15 cellular contexts compared by ENCODE assay signal in genomic region chrX:129783176-129783776, GRCh38. TPM values are rescaled to one million over a fixed set of nuclear protein-coding genes. Genes with fewer than 3 reads are reported as not detected.
DNase-seq lines count a peak whose midpoint lies in the region; ATAC-seq and TF ChIP-seq lines count a peak whose summit lies in the region.
"Had no signal": no experiment of that assay in that cellular context is flagged by ENCODE, and none has a peak within 500 bp of the region (broad histone marks: within the 10 kb centered on the region; RNA-seq: fewer than 3 reads in every experiment).

No MANE protein-coding gene starts in this region.

- peaks cover 54% of the 10 kb centered on the region for H3K4me1 Mint-ChIP-seq in activated CD8-positive, alpha-beta memory T cell treated with anti-CD3 and anti-CD28 coated beads, Interleukin-2, amount 10 ng/mL, durations not matched to agents 7 days and 5 days
- H3K4me1 Mint-ChIP-seq in activated naive CD8-positive, alpha-beta T cell treated with anti-CD3 and anti-CD28 coated beads, Interleukin-2, amount 50 U/mL, for 24 hours, result peaks cover 60% of the 10 kb centered on the region

- no peaks in the 10 kb centered on the region for H3K27me3 Mint-ChIP-seq in activated CD8-positive, alpha-beta memory T cell treated with anti-CD3 and anti-CD28 coated beads, Interleukin-2, amount 10 ng/mL, durations not matched to agents 7 days and 5 days
- H3K27me3 Mint-ChIP-seq in activated naive CD8-positive, alpha-beta T cell treated with anti-CD3 and anti-CD28 coated beads, Interleukin-2, amount 50 U/mL, for 24 hours, result no peaks in the 10 kb centered on the region

- peaks cover 3% of the 10 kb centered on the region; the same call in 1 of the 2 replicates for H3F3A ChIP-seq in Loucy (ENCODE audit: low read depth)

- no peak for ATAC-seq in activated CD8-positive, alpha-beta memory T cell treated with anti-CD3 and anti-CD28 coated beads, Interleukin-2, amount 10 ng/mL, durations not matched to agents 7 days and 5 days
- ATAC-seq in activated naive CD8-positive, alpha-beta T cell treated with anti-CD3 and anti-CD28 coated beads, Interleukin-2, amount 50 U/mL, for 24 hours, result no peak
- ATAC-seq: left ventricle myocardium superior had no signal

- in situ Hi-C loops in GM13977 (cut with MboI; ENCODE audit: low pct_unique_long_range_greater_than_20kb, low sequenced_read_pairs, unreplicated experiment), result no loop called here

- WGBS in spleen, 5 donors, result 62 to 74% (median 69%) methylated on average over 4 to 13 of the region's 13 CpGs

- peak overlapping the region; percentile 78 for H3K4me3 Mint-ChIP-seq in activated CD8-positive, alpha-beta memory T cell treated with anti-CD3 and anti-CD28 coated beads, Interleukin-2, amount 10 ng/mL, durations not matched to agents 7 days and 5 days
- peak overlapping the region; percentile 93 for H3K4me3 Mint-ChIP-seq in activated naive CD8-positive, alpha-beta T cell treated with anti-CD3 and anti-CD28 coated beads, Interleukin-2, amount 50 U/mL, for 24 hours

- H3K4me2 ChIP-seq in Loucy (ENCODE audit: low read depth, low read length, poor library complexity, severe bottlenecking), result peak overlapping the region; percentile 87
- H3K4me2 ChIP-seq: smooth muscle cell had no signal

- intact Hi-C loops in spleen (cut with DNase I; ENCODE audit: low total_unique reads), result no loop called here

- peak overlapping the region; percentile 95 for H3K9ac ChIP-seq in Loucy (ENCODE audit: low read depth, low read length, poor library complexity, severe bottlenecking)

- H3K4me1 ChIP-seq in Loucy (ENCODE audit: insufficient read depth, low read length, poor library complexity, severe bottlenecking) (peaks cover 39% of the 10 kb centered on the region), spleen (peaks cover 10 to 81% (median 67%) of the 10 kb centered on the region in 6 donors)
- H3K4me1 ChIP-seq: esophagus muscularis mucosa had no signal

- H3K36me3 Mint-ChIP-seq in activated CD8-positive, alpha-beta memory T cell treated with anti-CD3 and anti-CD28 coated beads, Interleukin-2, amount 10 ng/mL, durations not matched to agents 7 days and 5 days, result peaks cover 74% of the 10 kb centered on the region
- peaks cover 52% of the 10 kb centered on the region for H3K36me3 Mint-ChIP-seq in activated naive CD8-positive, alpha-beta T cell treated with anti-CD3 and anti-CD28 coated beads, Interleukin-2, amount 50 U/mL, for 24 hours (ENCODE audit: low read depth)

- no peaks in the 10 kb centered on the region for H3K9me2 ChIP-seq in Loucy (replicated peaks; ENCODE audit: low read depth, low read length)

- peaks cover 98% of the 10 kb centered on the region for H3K79me2 ChIP-seq in Loucy (ENCODE audit: insufficient read depth, low read length)

- H3K4me3 ChIP-seq in Loucy (ENCODE audit: low read length, poor library complexity, severe bottlenecking) (peak overlapping the region; percentile 96), spleen (peak overlapping the region in 7 of 8 donors; percentile 37 to 80 (median 54))
- H3K4me3 ChIP-seq: esophagus muscularis mucosa, smooth muscle cell had no signal

- CTCF ChIA-PET in activated CD8-positive, alpha-beta memory T cell treated with anti-CD3 and anti-CD28 coated beads, Interleukin-2, amount 10 ng/mL, durations not matched to agents 7 days and 5 days (lab: Charles Lee), result interaction anchor here (1.2 to 6.5 kb wide), 7 partner anchors 12 to 128 kb away, joined by 3 to 66 read pairs (median 5); partner anchors contain the start of gene APLN

- no peak for DNase-seq in activated CD8-positive, alpha-beta memory T cell treated with anti-CD3 and anti-CD28 coated beads, Interleukin-2, amount 10 ng/mL, durations not matched to agents 7 days and 5 days
- no peak for DNase-seq in activated CD8-positive, alpha-beta memory T cell treated with anti-CD3 and anti-CD28 coated beads, Interleukin-2, amount 50 U/mL, for 4 hours
- DNase-seq in activated naive CD8-positive, alpha-beta T cell treated with anti-CD3 and anti-CD28 coated beads, Interleukin-2, amount 50 U/mL, for 24 hours, result no peak
- no peak for DNase-seq in spleen
- no peak for DNase-seq in GM13977 (ENCODE audit: low spot score)
- DNase-seq in 8988T, result no peak
- no peak for DNase-seq in AG08396 (ENCODE audit: low spot score)
- DNase-seq: left ventricle myocardium superior, NCI-H1694 treated with DMSO at 0.1 percent for 48 hours had no signal

- TF ChIP-seq CTCF in Loucy (conservative IDR thresholded peaks at IDR 0.05; ENCODE audit: low read length) (no peak), spleen (IDR thresholded peaks at IDR 0.05 in 8 of 11, conservative IDR thresholded peaks at IDR 0.05 in 3 of 11) (no peak), GM13977 (IDR thresholded peaks at IDR 0.05; ENCODE audit: extremely low read depth, insufficient read depth, missing control alignments) (no peak)

- H2AFZ ChIP-seq in Loucy (ENCODE audit: low read length), result no peak overlapping the region

- H3K27me3 ChIP-seq in Loucy (ENCODE audit: insufficient read depth, low read length, poor library complexity, severe bottlenecking), result peaks cover 8% of the 10 kb centered on the region
- H3K27me3 ChIP-seq in spleen (replicated peaks in 1 of 7), result no peaks in the 10 kb centered on the region
- H3K27me3 ChIP-seq: esophagus muscularis mucosa had no signal

- H4K20me1 ChIP-seq in Loucy (ENCODE audit: insufficient read depth, low read length, poor library complexity, severe bottlenecking), result peaks cover 59% of the 10 kb centered on the region

- no peak for TF ChIP-seq POLR2A in spleen (IDR thresholded peaks at IDR 0.05)

- H3K27ac Mint-ChIP-seq in activated CD8-positive, alpha-beta memory T cell treated with anti-CD3 and anti-CD28 coated beads, Interleukin-2, amount 10 ng/mL, durations not matched to agents 7 days and 5 days, result peak overlapping the region; percentile 80
- H3K27ac Mint-ChIP-seq in activated naive CD8-positive, alpha-beta T cell treated with anti-CD3 and anti-CD28 coated beads, Interleukin-2, amount 50 U/mL, for 24 hours, result peak overlapping the region; percentile 93

- no peaks in the 10 kb centered on the region for H3K9me3 Mint-ChIP-seq in activated CD8-positive, alpha-beta memory T cell treated with anti-CD3 and anti-CD28 coated beads, Interleukin-2, amount 10 ng/mL, durations not matched to agents 7 days and 5 days (ENCODE audit: low read depth)
- no peaks in the 10 kb centered on the region for H3K9me3 Mint-ChIP-seq in activated naive CD8-positive, alpha-beta T cell treated with anti-CD3 and anti-CD28 coated beads, Interleukin-2, amount 50 U/mL, for 24 hours

- H3K9me3 ChIP-seq in Loucy (ENCODE audit: insufficient read depth, low read depth, low read length), result no peaks in the 10 kb centered on the region
- no peaks in the 10 kb centered on the region for H3K9me3 ChIP-seq in spleen
- H3K9me3 ChIP-seq: esophagus muscularis mucosa had no signal

- peaks cover 29% of the 10 kb centered on the region for H3K36me3 ChIP-seq in Loucy (ENCODE audit: insufficient read depth, low read length)
- peaks cover 0 to 54% (median 6%) of the 10 kb centered on the region in 6 donors for H3K36me3 ChIP-seq in spleen
- H3K36me3 ChIP-seq: esophagus muscularis mucosa had no signal

- H3K27ac ChIP-seq in spleen, result peak overlapping the region in 7 of 8 donors; percentile 14 to 97 (median 93)
- H3K27ac ChIP-seq: esophagus muscularis mucosa, RWPE1 had no signal

RNA-seq across cellular contexts. Expression of gene SASH3, which starts 3.5 kb away (rescaled TPM):
- total RNA-seq in activated CD8-positive, alpha-beta memory T cell treated with anti-CD3 and anti-CD28 coated beads, Interleukin-2, amount 10 ng/mL, durations not matched to agents 7 days and 5 days, result 100 to 1,000 TPM; 231 to 248 TPM
- total RNA-seq in spleen, result 100 to 1,000 TPM; 126 to 204 (median 147) TPM
- polyA plus RNA-seq in spleen, result 100 to 1,000 TPM; 111 to 142 (median 138) TPM
- total RNA-seq: Daoy, smooth muscle cell had no signal
- polyA plus RNA-seq: AG04450, smooth muscle cell had no signal

RNA-seq across cellular contexts. Expression of gene XPNPEP2, which starts 44.5 kb away (rescaled TPM):
- total RNA-seq in activated CD8-positive, alpha-beta memory T cell treated with anti-CD3 and anti-CD28 coated beads, Interleukin-2, amount 10 ng/mL, durations not matched to agents 7 days and 5 days, result 1 to 10 TPM; 1.0 to 1.2 TPM
- under 1 TPM; 0.09 to 0.74 (median 0.20) TPM for total RNA-seq in spleen
- under 1 TPM; 0.13 to 0.46 (median 0.22) TPM for polyA plus RNA-seq in spleen
- total RNA-seq: Daoy had no signal
